In the genomic region with DNA sequence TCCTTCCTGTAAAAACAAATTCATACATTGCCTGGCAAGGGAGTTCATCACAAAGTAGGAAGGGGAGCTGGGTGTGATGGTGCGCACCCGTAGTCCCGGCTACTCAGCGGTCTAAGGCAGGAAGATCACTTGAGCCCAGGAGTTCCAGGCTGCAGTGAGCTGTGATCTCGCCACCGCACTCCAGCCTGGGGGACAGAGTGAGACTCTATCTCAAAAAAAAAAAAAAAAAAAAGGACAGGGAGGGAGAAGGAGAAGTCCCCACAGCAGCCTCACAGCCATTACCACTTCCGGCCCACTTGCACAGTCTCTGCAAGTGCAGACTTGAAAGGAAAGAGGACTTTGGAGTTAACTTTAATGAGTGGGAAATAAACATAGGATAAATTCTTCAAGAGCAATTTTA, we compare ENCODE assay signal across 10 cellular contexts.
DNase-seq lines count a peak whose midpoint lies in the region; ATAC-seq and TF ChIP-seq lines count a peak whose summit lies in the region.
"Had no signal": no experiment of that assay in that cellular context is flagged by ENCODE, and none has a peak within 500 bp of the region (broad histone marks: within the 10 kb centered on the region; RNA-seq: fewer than 3 reads in every experiment).

No MANE protein-coding gene starts in this region.

- no peaks in the 10 kb centered on the region for H3K27me3 Mint-ChIP-seq in activated T-helper 17 cell treated with anti-CD3 and anti-CD28 coated beads, Interleukin-2, amount 50 U/mL, for 72 hours

- peak overlapping the region; percentile 54 for H2AFZ ChIP-seq in DND-41 (ENCODE audit: low read depth, low read length)

- H3K4me1 Mint-ChIP-seq in activated T-helper 17 cell treated with anti-CD3 and anti-CD28 coated beads, Interleukin-2, amount 50 U/mL, for 72 hours = peaks cover 6% of the 10 kb centered on the region

- peak overlapping the region; percentile 65 for H3K27ac ChIP-seq in DND-41 (ENCODE audit: low read length)

- H3K9ac ChIP-seq in DND-41 (ENCODE audit: low read depth, low read length) = peak overlapping the region; percentile 13

- H3K4me3 ChIP-seq in DND-41 (ENCODE audit: low read depth in 1 of 2, low read length in 2 of 2) = peak overlapping the region in 1 of 2 experiments; percentile 42; a peak in 2 of 4 replicates
- no peak overlapping the region for H3K4me3 ChIP-seq in mucosa of descending colon

- H3K4me1 ChIP-seq in DND-41 (ENCODE audit: insufficient read depth, low read length) = peaks cover 28% of the 10 kb centered on the region
- peaks cover 10% of the 10 kb centered on the region for H3K4me1 ChIP-seq in mucosa of descending colon (ENCODE audit: low read depth)

- TF ChIP-seq CTCF in DND-41 (IDR thresholded peaks at IDR 0.05; ENCODE audit: borderline replicate concordance, extremely low read depth, low read length, poor library complexity, severe bottlenecking) (no peak), mucosa of descending colon (IDR thresholded peaks at IDR 0.05) (no peak)

- H3K27ac Mint-ChIP-seq in activated T-helper 17 cell treated with anti-CD3 and anti-CD28 coated beads, Interleukin-2, amount 50 U/mL, for 72 hours = no peak overlapping the region

- H3K9me3 Mint-ChIP-seq in activated T-helper 17 cell treated with anti-CD3 and anti-CD28 coated beads, Interleukin-2, amount 50 U/mL, for 72 hours = no peaks in the 10 kb centered on the region

- H3K36me3 ChIP-seq in DND-41 (ENCODE audit: insufficient read depth, low read length) (no peaks in the 10 kb centered on the region), mucosa of descending colon (ENCODE audit: low read depth) (no peaks in the 10 kb centered on the region)

- no peaks in the 10 kb centered on the region for H3K79me2 ChIP-seq in DND-41 (ENCODE audit: insufficient read depth, low read length)

- H4K20me1 ChIP-seq in DND-41 (ENCODE audit: insufficient read depth, low read length) = no peaks in the 10 kb centered on the region

- H3K36me3 Mint-ChIP-seq in activated T-helper 17 cell treated with anti-CD3 and anti-CD28 coated beads, Interleukin-2, amount 50 U/mL, for 72 hours (ENCODE audit: low read depth) = no peaks in the 10 kb centered on the region

- ATAC-seq in DND-41 (ENCODE audit: insufficient read depth, low read depth) (peak; percentile 94), mucosa of descending colon (peak; percentile 71), HG02763 (IDR thresholded peaks at IDR 0.05; ENCODE audit: unreplicated experiment) (no peak), HG02642 (IDR thresholded peaks at IDR 0.05; ENCODE audit: poor library complexity, unreplicated experiment) (no peak)
- peak; percentile 62 for ATAC-seq in activated T-helper 17 cell treated with anti-CD3 and anti-CD28 coated beads, Interleukin-2, amount 50 U/mL, for 72 hours (replicated peaks)

- H3K9me3 ChIP-seq in DND-41 (ENCODE audit: insufficient read depth, low read length, severe bottlenecking) (no peaks in the 10 kb centered on the region), mucosa of descending colon (no peaks in the 10 kb centered on the region)

- no peak overlapping the region for H3K4me3 Mint-ChIP-seq in activated T-helper 17 cell treated with anti-CD3 and anti-CD28 coated beads, Interleukin-2, amount 50 U/mL, for 72 hours

- intact Hi-C loops in mucosa of descending colon (cut with DNase I, micrococcal nuclease) = no loop called here

- no peaks in the 10 kb centered on the region for H3K27me3 ChIP-seq in DND-41 (ENCODE audit: insufficient read depth, low read length, poor library complexity)

- DNase-seq in DND-41 (peak; percentile 85), M059J (ENCODE audit: low read depth) (peak; percentile 74), mucosa of descending colon (peak in 1 of 3 donors; percentile 35), mucosa of gallbladder (ENCODE audit: low spot score) (no peak), cerebellar cortex (ENCODE audit: low spot score) (no peak)
- DNase-seq: activated CD8-positive, alpha-beta memory T cell treated with anti-CD3 and anti-CD28 coated beads, Interleukin-2, amount 50 U/mL, for 48 hours; NCI-H1048 had no signal

- H3K4me2 ChIP-seq in DND-41 (ENCODE audit: insufficient read depth, low read length) = peak overlapping the region; percentile 53

Comparison
In these comparisons a context has a peak if more than half of its experiments do, and no peak if none do; other contexts are left out.
1. ATAC-seq: peak in DND-41 (single experiment), activated T-helper 17 cell treated with anti-CD3 and anti-CD28 coated beads, Interleukin-2, amount 50 U/mL, for 72 hours (single experiment) and mucosa of descending colon (single experiment); none in HG02763 (single experiment) and HG02642 (single experiment).
2. DNase-seq: peak in DND-41 (single experiment) and M059J (single experiment); none in mucosa of gallbladder (single experiment) and cerebellar cortex (single experiment).